Comparison of ENCODE assay signal across 10 cellular contexts in the genomic region with DNA sequence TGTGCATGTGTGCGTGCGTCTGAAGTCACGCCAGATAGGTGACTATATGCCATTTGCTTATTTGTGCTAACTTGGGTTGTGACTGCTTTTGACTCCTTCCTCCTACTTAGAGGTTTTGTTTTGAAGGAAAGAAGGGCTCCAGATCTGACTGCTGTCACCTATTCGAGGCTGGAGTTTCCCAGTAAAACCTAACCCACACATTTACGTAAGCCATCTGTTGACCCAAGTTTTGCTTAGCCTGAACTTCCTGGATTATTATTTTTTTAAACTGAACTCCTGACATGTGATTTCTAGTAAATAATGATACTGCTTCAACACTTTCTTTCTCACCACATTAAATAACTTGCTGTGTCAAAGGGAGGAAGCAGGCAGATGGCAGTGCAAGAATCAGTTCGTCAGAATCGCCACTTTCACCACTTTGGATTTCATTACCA. TPM values are rescaled to one million over a fixed set of nuclear protein-coding genes. Genes with fewer than 3 reads are reported as not detected.
DNase-seq lines count a peak whose midpoint lies in the region; ATAC-seq and TF ChIP-seq lines count a peak whose summit lies in the region.
"Had no signal": no experiment of that assay in that cellular context is flagged by ENCODE, and none has a peak within 500 bp of the region (broad histone marks: within the 10 kb centered on the region; RNA-seq: fewer than 3 reads in every experiment).

No MANE protein-coding gene starts in this region.

- no peak for TF ChIP-seq CTCF in coronary artery (IDR thresholded peaks at IDR 0.05)

- peaks cover 5% of the 10 kb centered on the region for H3K9me3 Mint-ChIP-seq in activated T-helper 2 cell treated with anti-CD3 and anti-CD28 coated beads, Interferon-gamma antibody, Interleukin-2, Interleukin-4, amounts not matched to agents 10 μg/mL and 5 μg/mL and 100 μg/mL, durations not matched to agents 14 hours and 24 hours and 36 hours
- peaks cover 0 to 3% of the 10 kb centered on the region in 2 donors for H3K9me3 Mint-ChIP-seq in stimulated activated naive B cell treated with anti-CD40 and anti-IgM and Interleukin-4, amounts not matched to agents 10 μg/mL and 1 μg/mL and 100 μg/mL, for 72 hours

- H3K4me3 ChIP-seq in coronary artery: no peak overlapping the region

- H3K36me3 Mint-ChIP-seq in activated T-helper 2 cell treated with anti-CD3 and anti-CD28 coated beads, Interferon-gamma antibody, Interleukin-2, Interleukin-4, amounts not matched to agents 10 μg/mL and 5 μg/mL and 100 μg/mL, durations not matched to agents 14 hours and 24 hours and 36 hours (ENCODE audit: low read depth): no peaks in the 10 kb centered on the region
- peaks cover 0 to 4% of the 10 kb centered on the region in 2 donors for H3K36me3 Mint-ChIP-seq in stimulated activated naive B cell treated with anti-CD40 and anti-IgM and Interleukin-4, amounts not matched to agents 10 μg/mL and 1 μg/mL and 100 μg/mL, for 72 hours

- H3K27ac Mint-ChIP-seq in activated T-helper 2 cell treated with anti-CD3 and anti-CD28 coated beads, Interferon-gamma antibody, Interleukin-2, Interleukin-4, amounts not matched to agents 10 μg/mL and 5 μg/mL and 100 μg/mL, durations not matched to agents 14 hours and 24 hours and 36 hours: peak overlapping the region; percentile 94
- H3K27ac Mint-ChIP-seq in stimulated activated naive B cell treated with anti-CD40 and anti-IgM and Interleukin-4, amounts not matched to agents 10 μg/mL and 1 μg/mL and 100 μg/mL, for 72 hours: peak overlapping the region; percentile 94

- peak overlapping the region; percentile 19 for H3K4me3 Mint-ChIP-seq in activated T-helper 2 cell treated with anti-CD3 and anti-CD28 coated beads, Interferon-gamma antibody, Interleukin-2, Interleukin-4, amounts not matched to agents 10 μg/mL and 5 μg/mL and 100 μg/mL, durations not matched to agents 14 hours and 24 hours and 36 hours (ENCODE audit: low read depth)
- H3K4me3 Mint-ChIP-seq in stimulated activated naive B cell treated with anti-CD40 and anti-IgM and Interleukin-4, amounts not matched to agents 10 μg/mL and 1 μg/mL and 100 μg/mL, for 72 hours: peak overlapping the region; percentile 26 to 33

- peak; percentile 25 for DNase-seq in activated T-cell treated with anti-CD3 and anti-CD28 coated beads for 24 hours (ENCODE audit: low read depth)
- no peak for DNase-seq in activated T-cell treated with anti-CD3 and anti-CD28 coated beads, Interleukin-2, amount 50 U/mL, for 1 hour
- DNase-seq in activated T-helper 2 cell treated with anti-CD3 and anti-CD28 coated beads, Interferon-gamma antibody, Interleukin-2, Interleukin-4, amounts not matched to agents 10 μg/mL and 5 μg/mL and 100 μg/mL, durations not matched to agents 14 hours and 24 hours and 36 hours (ENCODE audit: low spot score): peak; percentile 49
- DNase-seq in stimulated activated naive B cell treated with anti-CD40 and anti-IgM and Interleukin-4, amounts not matched to agents 10 μg/mL and 1 μg/mL and 100 μg/mL, for 72 hours: peak; percentile 56
- no peak for DNase-seq in coronary artery (ENCODE audit: low spot score)
- DNase-seq: erythroblast, NCI-H187 had no signal

- ATAC-seq in HG03045 (IDR thresholded peaks at IDR 0.05; ENCODE audit: unreplicated experiment) (peak; percentile 37), GM18520 (IDR thresholded peaks at IDR 0.05; ENCODE audit: unreplicated experiment) (no peak), HG03520 (IDR thresholded peaks at IDR 0.05; ENCODE audit: unreplicated experiment) (no peak)
- ATAC-seq in stimulated activated naive B cell treated with anti-CD40 and anti-IgM and Interleukin-4, amounts not matched to agents 10 μg/mL and 1 μg/mL and 100 μg/mL, for 72 hours (replicated peaks): peak; percentile 72 to 81

- intact Hi-C loops in activated T-helper 2 cell treated with anti-CD3 and anti-CD28 coated beads, Interferon-gamma antibody, Interleukin-2, Interleukin-4, amounts not matched to agents 10 μg/mL and 5 μg/mL and 100 μg/mL, durations not matched to agents 14 hours and 24 hours and 36 hours (cut with micrococcal nuclease): loop anchor here (1.0 to 10.0 kb wide), 13 partner anchors 9 to 1989 kb away; a partner anchor contains a TSS

- H3K27me3 Mint-ChIP-seq in activated T-helper 2 cell treated with anti-CD3 and anti-CD28 coated beads, Interferon-gamma antibody, Interleukin-2, Interleukin-4, amounts not matched to agents 10 μg/mL and 5 μg/mL and 100 μg/mL, durations not matched to agents 14 hours and 24 hours and 36 hours (ENCODE audit: low read depth): no peaks in the 10 kb centered on the region
- H3K27me3 Mint-ChIP-seq in stimulated activated naive B cell treated with anti-CD40 and anti-IgM and Interleukin-4, amounts not matched to agents 10 μg/mL and 1 μg/mL and 100 μg/mL, for 72 hours: no peaks in the 10 kb centered on the region

- peaks cover 80% of the 10 kb centered on the region for H3K4me1 Mint-ChIP-seq in activated T-helper 2 cell treated with anti-CD3 and anti-CD28 coated beads, Interferon-gamma antibody, Interleukin-2, Interleukin-4, amounts not matched to agents 10 μg/mL and 5 μg/mL and 100 μg/mL, durations not matched to agents 14 hours and 24 hours and 36 hours (ENCODE audit: low read depth)
- peaks cover 53 to 92% of the 10 kb centered on the region in 2 donors for H3K4me1 Mint-ChIP-seq in stimulated activated naive B cell treated with anti-CD40 and anti-IgM and Interleukin-4, amounts not matched to agents 10 μg/mL and 1 μg/mL and 100 μg/mL, for 72 hours

- H3K27ac ChIP-seq in coronary artery: peak overlapping the region in 1 of 2 donors; percentile 13

RNA-seq across cellular contexts. Expression of a gene that starts 41.5 kb away (rescaled TPM):
- total RNA-seq in activated T-helper 2 cell treated with anti-CD3 and anti-CD28 coated beads, Interferon-gamma antibody, Interleukin-2, Interleukin-4, amounts not matched to agents 10 μg/mL and 5 μg/mL and 100 μg/mL, durations not matched to agents 14 hours and 24 hours and 36 hours: 1.1 TPM in 2 replicates

Comparison
In these comparisons a context has a peak if more than half of its experiments do, and no peak if none do; other contexts are left out.
1. DNase-seq: peak in activated T-cell treated with anti-CD3 and anti-CD28 coated beads for 24 hours (single experiment), activated T-helper 2 cell treated with anti-CD3 and anti-CD28 coated beads, Interferon-gamma antibody, Interleukin-2, Interleukin-4, amounts not matched to agents 10 μg/mL and 5 μg/mL and 100 μg/mL, durations not matched to agents 14 hours and 24 hours and 36 hours (single experiment) and stimulated activated naive B cell treated with anti-CD40 and anti-IgM and Interleukin-4, amounts not matched to agents 10 μg/mL and 1 μg/mL and 100 μg/mL, for 72 hours (single experiment); none in activated T-cell treated with anti-CD3 and anti-CD28 coated beads, Interleukin-2, amount 50 U/mL, for 1 hour (single experiment) and coronary artery (single experiment).
2. ATAC-seq: peak in HG03045 (single experiment) and stimulated activated naive B cell treated with anti-CD40 and anti-IgM and Interleukin-4, amounts not matched to agents 10 μg/mL and 1 μg/mL and 100 μg/mL, for 72 hours (2 of 2); none in GM18520 (single experiment) and HG03520 (single experiment).